11 cellular contexts compared by ENCODE assay signal in genomic region chr7:87464830-87465533, GRCh38. TPM values are rescaled to one million over a fixed set of nuclear protein-coding genes. Genes with fewer than 3 reads are reported as not detected.
A peak's percentile ranks its signal among the peaks of the same experiment; 100 is the strongest.
DNase-seq lines count a peak whose midpoint lies in the region; ATAC-seq, FAIRE-seq and TF ChIP-seq lines count a peak whose summit lies in the region.
"Not testable (repeated sequence)": the region's sequence is repeated elsewhere in the genome, so short reads cannot be mapped to it uniquely, and the experiment has no call there.
"Had no signal": no experiment of that assay in that cellular context is flagged by ENCODE, and none has a peak within 500 bp of the region (broad histone marks: within the 10 kb centered on the region; RNA-seq: fewer than 3 reads in every experiment).

No MANE protein-coding gene starts in this region.

- H3K4me3 Mint-ChIP-seq in H9 = peak overlapping the region; percentile 65 to 74; a peak in 4 of 5 replicates

- H3K27ac Mint-ChIP-seq in H9 = peak overlapping the region; percentile 44 to 94 (median 68); a peak in 3 of 7 replicates

- not testable (repeated sequence) for H3F3A ChIP-seq in PC-3 (ENCODE audit: low read length, unreplicated experiment)

- H3K79me1 ChIP-seq in H9 (ENCODE audit: insufficient read depth, low read depth, low read length, poor library complexity, severe bottlenecking) = not testable (repeated sequence)

- not testable (repeated sequence) for H3K36me3 ChIP-seq in PC-3 (ENCODE audit: low read depth, low read length); cardiac muscle cell; pancreas

- intact Hi-C loops in PC-3 (cut with micrococcal nuclease); pancreas (cut with DNase I): not testable (repeated sequence)

- not testable (repeated sequence) for H2BK120ac ChIP-seq in H9 (ENCODE audit: low read depth, low read length, poor library complexity, severe bottlenecking)

- not testable (repeated sequence) for H3K4ac ChIP-seq in H9 (ENCODE audit: low read depth, low read length)

- not testable (repeated sequence) for H3K27me3 Mint-ChIP-seq in H9 (ENCODE audit: low read depth)

- not testable (repeated sequence) for H3K27ac ChIP-seq in H9 (ENCODE audit: insufficient read length, low read depth, low read length); PC-3 (ENCODE audit: low read length); pancreas
- H3K27ac ChIP-seq in cardiac muscle cell = peak overlapping the region; percentile 52

- H3K4me3 ChIP-seq in PC-3 (ENCODE audit: low read length) = peak overlapping the region; percentile 61; the same call in 1 of the 2 replicates
- not testable (repeated sequence) for H3K4me3 ChIP-seq in cardiac muscle cell
- peak overlapping the region in 1 of 4 donors; percentile 12 for H3K4me3 ChIP-seq in pancreas

- ATAC-seq in PC-3 (peak; percentile 99), left lobe of liver (peak; percentile 16), pancreas (peak in 3 of 4 donors; percentile 59 to 72 (median 68))

- not testable (repeated sequence) for H3K9me2 ChIP-seq in PC-3 (replicated peaks; ENCODE audit: low read length)

- WGBS in H9 (ENCODE audit: extremely low coverage, insufficient read length, low lambda C conversion rate) = no CpG with 5 or more reads among the region's 16 CpGs
- WGBS in pancreas, 2 donors = 23 to 25% methylated on average over 16 of the region's 16 CpGs

- not testable (repeated sequence) for H3K56ac ChIP-seq in H9 (ENCODE audit: insufficient read length, low read depth, low read length)

- peak overlapping the region; percentile 54 for H3K4me2 ChIP-seq in H9 (ENCODE audit: insufficient read depth, insufficient read length, low read length)
- peak overlapping the region; percentile 88 for H3K4me2 ChIP-seq in PC-3 (ENCODE audit: low read length)

- peak overlapping the region; percentile 61 for H3K18ac ChIP-seq in H9 (ENCODE audit: insufficient read length, low read depth, low read length)

- H3K23ac ChIP-seq in H9 (ENCODE audit: insufficient read length, low read depth, low read length) = not testable (repeated sequence)

- H3K9me3 Mint-ChIP-seq in H9 = peaks cover 21 to 24% of the 10 kb centered on the region in 2 experiments

- CTCF ChIA-PET in PC-3 (lab: Charles Lee) = not testable (repeated sequence)

- H2AFZ ChIP-seq in H9 (ENCODE audit: low read length) = peak overlapping the region; percentile 27
- peak overlapping the region; percentile 79 for H2AFZ ChIP-seq in PC-3 (ENCODE audit: low read length)

- not testable (repeated sequence) for H3K23me2 ChIP-seq in H9 (ENCODE audit: insufficient read length, low read depth, low read length, poor library complexity, severe bottlenecking)

- peaks cover 9 to 28% (median 20%) of the 10 kb centered on the region in 3 experiments for H3K36me3 Mint-ChIP-seq in H9 (ENCODE audit: insufficient read depth in 1 of 3, low read depth in 3 of 3)

- peak overlapping the region; percentile 7 for H3K9ac ChIP-seq in H9 (ENCODE audit: extremely low read depth, insufficient read length, low read length)
- not testable (repeated sequence) for H3K9ac ChIP-seq in PC-3 (ENCODE audit: low read length)

- H3K4me1 Mint-ChIP-seq in H9 = peaks cover 18 to 19% of the 10 kb centered on the region in 2 experiments

- FAIRE-seq in pancreas (lab: Jason Lieb, UNC) = not testable (repeated sequence)

- not testable (repeated sequence) for H4K91ac ChIP-seq in H9 (ENCODE audit: insufficient read length, low read depth, low read length)

- H2AK5ac ChIP-seq in H9 (ENCODE audit: insufficient read length, low read length) = not testable (repeated sequence)

- peak; percentile 35; the same call in 2 of the 3 replicates for TF ChIP-seq CTCF in H9 (conservative IDR thresholded peaks at IDR 0.05)
- not testable (repeated sequence) for TF ChIP-seq CTCF in PC-3 (conservative IDR thresholded peaks at IDR 0.05; ENCODE audit: low read depth, low read length); cardiac muscle cell (IDR thresholded peaks at IDR 0.05; ENCODE audit: low read depth, low read length); pancreas (IDR thresholded peaks at IDR 0.05)

- not testable (repeated sequence) for H2BK12ac ChIP-seq in H9 (ENCODE audit: insufficient read length, low read depth, low read length)

- H3K9me3 ChIP-seq in H9 (ENCODE audit: control insufficient read depth, low read depth, low read length); PC-3 (ENCODE audit: low read length); cardiac muscle cell (ENCODE audit: low read depth); pancreas: not testable (repeated sequence)

- not testable (repeated sequence) for H4K8ac ChIP-seq in H9 (replicated peaks; ENCODE audit: insufficient read length, low read depth, low read length)

- not testable (repeated sequence) for BruUV-seq in PC-3 (replicated peaks; lab: Mats Ljungman, UMichigan)

- H2BK5ac ChIP-seq in H9 (ENCODE audit: insufficient read length, low read length) = not testable (repeated sequence)

- POLR2A ChIA-PET in PC-3 (lab: Charles Lee; ENCODE audit: unreplicated experiment) = not testable (repeated sequence)

- H3K4me1 ChIP-seq in H9 (ENCODE audit: insufficient read depth, low read length); PC-3 (ENCODE audit: insufficient read depth, low read length); pancreas: not testable (repeated sequence)
- H3K4me1 ChIP-seq in cardiac muscle cell (ENCODE audit: low read depth) = peaks cover 25% of the 10 kb centered on the region

- not testable (repeated sequence) for H3T11ph ChIP-seq in H9 (ENCODE audit: low read length)

- H3K79me2 ChIP-seq in H9 (ENCODE audit: insufficient read depth, low read length); PC-3 (ENCODE audit: low read length): not testable (repeated sequence)

- not testable (repeated sequence) for H2BK15ac ChIP-seq in H9 (ENCODE audit: low read depth, low read length)

- H2BK20ac ChIP-seq in H9 (ENCODE audit: low read depth, low read length, poor library complexity, severe bottlenecking) = not testable (repeated sequence)

- H3K27me3 ChIP-seq in H9 (ENCODE audit: insufficient read depth, low read length); PC-3 (ENCODE audit: low read length); cardiac muscle cell; pancreas: not testable (repeated sequence)

- peak; percentile 65 for DNase-seq in COLO668 (lab: John Stamatoyannopoulos, UW; ENCODE audit: unreplicated experiment)
- DNase-seq in H9 = peak; percentile 89
- DNase-seq in NCI-H1436 (lab: John Stamatoyannopoulos, UW) = peak; percentile 69
- peak; percentile 62 for DNase-seq in NCI-H345 (lab: John Stamatoyannopoulos, UW)
- DNase-seq in PC-3 = peak; percentile 64
- not testable (repeated sequence) for DNase-seq in cardiac muscle cell (ENCODE audit: low read depth in 1 of 2, low spot score in 1 of 2); left lobe of liver (ENCODE audit: low spot score)
- peak in 1 of 6 donors; percentile 43 for DNase-seq in pancreas

- not testable (repeated sequence) for H4K5ac ChIP-seq in H9 (ENCODE audit: insufficient read length, low read depth, low read length)

- H4K20me1 ChIP-seq in H9 (ENCODE audit: control insufficient read depth, insufficient read depth, insufficient read length); PC-3 (ENCODE audit: low read length): not testable (repeated sequence)

- H3K14ac ChIP-seq in H9 (ENCODE audit: insufficient read depth, low read length) = peak overlapping the region; percentile 77

RNA-seq across cellular contexts. Expression of gene ABCB4, which starts 10.5 kb away (rescaled TPM):
- total RNA-seq in H9 (2021) = 0.20 and 0.26 TPM in 2 replicates
- total RNA-seq in PC-3 (2014; rRNA removed) = not detected in 2 replicates
- total RNA-seq in cardiac muscle cell = 1.0 and 2.8 TPM in 2 replicates
- 1.4 and 1.8 TPM in 2 replicates for polyA plus RNA-seq in cardiac muscle cell
- 114 TPM for total RNA-seq in left lobe of liver
- under 1 TPM; 0.12 to 0.69 (median 0.22) TPM for total RNA-seq in pancreas
- polyA plus RNA-seq in pancreas = 1 to 10 TPM in 1 of 2 donors, under 1 TPM in 1; 0.11 to 2.1 TPM
- total RNA-seq: activated T-helper 2 cell treated with anti-CD3 and anti-CD28 coated beads, Interferon-gamma antibody, Interleukin-2, Interleukin-4, amounts not matched to agents 10 μg/mL and 5 μg/mL and 100 μg/mL, durations not matched to agents 14 hours and 24 hours and 36 hours; lung microvascular endothelial cell; osteocyte had no signal

Comparison
In these comparisons a context has a peak if more than half of its experiments do, and no peak if none do; other contexts are left out.
1. ATAC-seq: peak in every context shown above with its lines; median percentile 99 in PC-3; 68 in pancreas; 16 in left lobe of liver.
2. RNA of gene ABCB4, which starts 10.5 kb away (total RNA-seq): 114 TPM in left lobe of liver (single experiment); 1.0 to 2.8 TPM in cardiac muscle cell, 0.12 to 0.69 TPM in pancreas, 0.20 to 0.26 TPM in H9 and not detected in PC-3; every median in the first group is over 10 times any median in the second.